15 cellular contexts compared by ENCODE assay signal in the genomic region with DNA sequence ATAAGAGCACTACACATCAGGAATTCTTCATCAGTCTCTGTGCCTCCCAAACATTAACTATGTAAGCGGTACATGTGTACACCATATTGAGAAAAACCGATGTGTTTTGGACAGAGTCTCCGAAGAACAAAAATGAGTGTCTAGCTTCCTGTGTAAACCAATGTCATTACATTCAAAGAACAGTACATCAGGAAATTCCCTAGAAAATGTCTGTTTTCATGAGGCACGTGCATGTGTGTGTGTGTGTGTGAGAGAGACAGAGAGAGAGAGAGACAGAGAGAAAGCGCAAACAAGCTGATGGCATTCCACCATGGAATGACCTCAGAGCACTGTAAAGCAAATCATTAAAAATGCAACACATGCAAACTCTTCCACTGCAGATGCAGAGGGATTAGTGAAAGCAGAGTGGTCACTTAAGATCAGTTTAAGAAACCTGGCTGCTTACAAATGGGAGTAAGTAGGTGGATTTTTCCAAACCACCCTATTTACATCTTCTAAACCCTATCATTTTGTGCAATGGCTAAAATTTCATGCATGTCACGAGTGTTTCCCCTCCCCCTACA.
DNase-seq lines count a peak whose midpoint lies in the region; ATAC-seq and TF ChIP-seq lines count a peak whose summit lies in the region.
"Had no signal": no experiment of that assay in that cellular context is flagged by ENCODE, and none has a peak within 500 bp of the region (broad histone marks: within the 10 kb centered on the region; RNA-seq: fewer than 3 reads in every experiment).

No MANE protein-coding gene starts in this region.

- H3K9me3 Mint-ChIP-seq in GM23338 = no peaks in the 10 kb centered on the region
- H3K9me3 Mint-ChIP-seq in activated CD4-positive, alpha-beta memory T cell treated with anti-CD3 and anti-CD28 coated beads, Interleukin-2, amount 10 ng/mL, durations not matched to agents 7 days and 5 days = no peaks in the 10 kb centered on the region

- H3K79me2 ChIP-seq in GM23338 (replicated peaks; ENCODE audit: insufficient read depth) = no peaks in the 10 kb centered on the region

- no peak for TF ChIP-seq CTCF in GM23338 (conservative IDR thresholded peaks at IDR 0.05; ENCODE audit: low read depth in 2 of 2)

- H3K9me2 ChIP-seq in GM23338 (ENCODE audit: insufficient read depth) = 0 out of 2 replicates have a peak, but pooled peaks cover 3% of the 10 kb centered on the region

- H2AFZ ChIP-seq in GM23338 = no peak overlapping the region

- H3K36me3 ChIP-seq in GM23338 (ENCODE audit: insufficient read depth) = no peaks in the 10 kb centered on the region
- H3K36me3 ChIP-seq: breast epithelium, transverse colon had no signal

- peak; percentile 34 for DNase-seq in EL
- peak; percentile 10 for DNase-seq in GM23338 (ENCODE audit: low spot score)
- no peak for DNase-seq in activated CD4-positive, alpha-beta memory T cell treated with anti-CD3 and anti-CD28 coated beads, Interleukin-2, amount 10 ng/mL, durations not matched to agents 7 days and 5 days
- peak; percentile 25 for DNase-seq in medulla oblongata (ENCODE audit: extremely low spot score)
- no peak for DNase-seq in Ammon's horn (ENCODE audit: low spot score)
- no peak for DNase-seq in NCI-H2107 (lab: John Stamatoyannopoulos, UW)
- no peak for DNase-seq in SW480 (ENCODE audit: low spot score)
- DNase-seq: activated CD4-positive, alpha-beta T cell treated with anti-CD3 and anti-CD28 coated beads for 48 hours; left ventricle myocardium superior; posterior cingulate gyrus; SHP77; stimulated activated CD4-positive, alpha-beta T cell treated with anti-CD3 and anti-CD28 coated beads, Interleukin-4, amount 100 ng/mL, for 4 hours; transverse colon had no signal

- H3K4me3 Mint-ChIP-seq in GM23338 = no peak overlapping the region
- no peak overlapping the region for H3K4me3 Mint-ChIP-seq in activated CD4-positive, alpha-beta memory T cell treated with anti-CD3 and anti-CD28 coated beads, Interleukin-2, amount 10 ng/mL, durations not matched to agents 7 days and 5 days

- CTCF ChIA-PET in activated CD4-positive, alpha-beta memory T cell treated with anti-CD3 and anti-CD28 coated beads, Interleukin-2, amount 10 ng/mL, durations not matched to agents 7 days and 5 days (lab: Charles Lee) = no interaction called here

- H3K27me3 ChIP-seq in GM23338 (ENCODE audit: insufficient read depth) = no peaks in the 10 kb centered on the region
- H3K27me3 ChIP-seq: breast epithelium, transverse colon had no signal

- no peaks in the 10 kb centered on the region for H3F3A ChIP-seq in GM23338 (replicated peaks; ENCODE audit: low read depth)

- no peak overlapping the region for H3K4me3 ChIP-seq in GM23338
- H3K4me3 ChIP-seq: breast epithelium, transverse colon had no signal

- POLR2A ChIA-PET in activated CD4-positive, alpha-beta memory T cell treated with anti-CD3 and anti-CD28 coated beads, Interleukin-2, amount 10 ng/mL, durations not matched to agents 7 days and 5 days (lab: Charles Lee) = interaction anchor here (0.7 to 1.5 kb wide), 5 partner anchors 9 to 132 kb away, joined by 3 to 5 read pairs (median 3); no protein-coding TSS in a partner anchor

- H3K36me3 Mint-ChIP-seq in GM23338 (ENCODE audit: low read depth) = peaks cover 3% of the 10 kb centered on the region; the same call in 1 of the 3 replicates
- peaks cover 48% of the 10 kb centered on the region for H3K36me3 Mint-ChIP-seq in activated CD4-positive, alpha-beta memory T cell treated with anti-CD3 and anti-CD28 coated beads, Interleukin-2, amount 10 ng/mL, durations not matched to agents 7 days and 5 days (ENCODE audit: low read depth)

- H3K27ac ChIP-seq in GM23338 (ENCODE audit: low read depth) = no peak overlapping the region
- H3K27ac ChIP-seq: breast epithelium, transverse colon had no signal

- H3K4me1 ChIP-seq in GM23338 (ENCODE audit: insufficient read depth) = peaks cover 15% of the 10 kb centered on the region
- H3K4me1 ChIP-seq: breast epithelium had no signal

- peaks cover 19% of the 10 kb centered on the region for H3K4me1 Mint-ChIP-seq in GM23338
- peaks cover 30% of the 10 kb centered on the region for H3K4me1 Mint-ChIP-seq in activated CD4-positive, alpha-beta memory T cell treated with anti-CD3 and anti-CD28 coated beads, Interleukin-2, amount 10 ng/mL, durations not matched to agents 7 days and 5 days

- no peaks in the 10 kb centered on the region for H3K27me3 Mint-ChIP-seq in GM23338 (ENCODE audit: insufficient read depth, low read depth, poor library complexity)
- no peaks in the 10 kb centered on the region for H3K27me3 Mint-ChIP-seq in activated CD4-positive, alpha-beta memory T cell treated with anti-CD3 and anti-CD28 coated beads, Interleukin-2, amount 10 ng/mL, durations not matched to agents 7 days and 5 days

- ATAC-seq in GM23338 (peak; percentile 30; the same call in 1 of the 3 replicates), GM18519 (IDR thresholded peaks at IDR 0.05; ENCODE audit: low FRiP score, unreplicated experiment) (no peak)
- ATAC-seq: left ventricle myocardium superior had no signal

- no peak overlapping the region for H3K27ac Mint-ChIP-seq in GM23338
- H3K27ac Mint-ChIP-seq in activated CD4-positive, alpha-beta memory T cell treated with anti-CD3 and anti-CD28 coated beads, Interleukin-2, amount 10 ng/mL, durations not matched to agents 7 days and 5 days = peak overlapping the region; percentile 57

- H3K4me2 ChIP-seq in GM23338 = no peak overlapping the region

- no peaks in the 10 kb centered on the region for H4K20me1 ChIP-seq in GM23338 (replicated peaks; ENCODE audit: insufficient read depth)

TF ChIP-seq in GM23338, 12 proteins besides CTCF, POLR2A, EP300 and RAD21:
- TF ChIP-seq ETS1 (IDR thresholded peaks at IDR 0.05) (no peak), ZNF114 (CRISPR knock-in tag; IDR thresholded peaks at IDR 0.05) (no peak), EZH2phosphoT487 (IDR thresholded peaks at IDR 0.05; ENCODE audit: unreplicated experiment) (no peak), STAT1 (IDR thresholded peaks at IDR 0.05; ENCODE audit: unreplicated experiment) (no peak), JUNB (IDR thresholded peaks at IDR 0.05; ENCODE audit: unreplicated experiment) (no peak), CREB1 (CRISPR knock-in tag; IDR thresholded peaks at IDR 0.05; ENCODE audit: low read depth) (no peak), EZH2 (IDR thresholded peaks at IDR 0.05; ENCODE audit: low read depth, unreplicated experiment) (no peak)
TF ChIP-seq in GM23338: peak in this region for 0.

Comparison
In these comparisons a context has a peak if more than half of its experiments do, and no peak if none do; other contexts are left out.
1. DNase-seq: peak in EL (single experiment), GM23338 (single experiment) and medulla oblongata (single experiment); none in activated CD4-positive, alpha-beta memory T cell treated with anti-CD3 and anti-CD28 coated beads, Interleukin-2, amount 10 ng/mL, durations not matched to agents 7 days and 5 days (single experiment), Ammon's horn (single experiment), NCI-H2107 (single experiment) and SW480 (single experiment).